ENCODE assay signal across 8 cellular contexts in the genomic region with DNA sequence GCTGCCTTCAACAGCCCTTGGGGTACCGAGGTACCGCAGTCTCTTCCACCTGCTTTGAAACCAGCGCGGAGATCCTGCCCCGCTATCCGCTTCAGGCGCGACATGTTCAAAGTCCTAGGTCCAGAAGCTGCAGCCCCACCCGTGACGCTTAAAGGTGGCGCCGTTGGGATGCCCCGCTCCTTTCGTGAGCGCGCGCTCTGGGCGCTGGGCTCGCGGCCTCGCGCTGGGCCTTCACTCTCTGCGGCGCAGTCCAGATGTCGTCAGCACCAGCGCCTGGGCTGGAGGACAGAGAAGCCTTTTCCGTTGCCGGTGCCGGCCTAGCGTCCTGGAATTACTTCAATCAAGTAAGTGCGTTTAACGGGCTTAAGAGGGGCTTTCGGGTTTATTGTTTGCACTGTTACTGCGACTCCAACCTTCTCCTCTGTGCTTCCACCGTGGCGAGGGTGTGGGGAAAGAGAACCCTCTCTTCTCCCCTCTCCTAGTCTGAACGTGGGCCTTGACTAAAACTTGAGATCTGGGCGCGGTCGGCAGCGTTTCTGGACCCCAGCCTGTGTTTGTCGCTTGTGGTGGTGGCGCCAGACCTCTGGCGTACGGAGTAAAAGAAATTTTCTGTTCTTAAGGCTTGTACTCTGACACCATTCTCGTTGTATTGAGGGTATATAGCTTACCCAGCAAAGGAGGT. TPM values are rescaled to one million over a fixed set of nuclear protein-coding genes. Genes with fewer than 3 reads are reported as not detected.
DNase-seq lines count a peak whose midpoint lies in the region; ATAC-seq and TF ChIP-seq lines count a peak whose summit lies in the region.

A gene (minus strand): TSS at position 143 of the 682 bp plus-strand sequence. CDS start 39 bp downstream, at position 104.

- peak within 1 kb of the TSS; percentile 70 for H2AK9ac ChIP-seq in IMR-90 (replicated peaks; ENCODE audit: low read depth, low read length, poor library complexity)

- peak within 1 kb of the TSS; percentile 86 for H2BK5ac ChIP-seq in IMR-90 (ENCODE audit: low read depth, low read length, poor library complexity, severe bottlenecking)

- H3K4me1 ChIP-seq in IMR-90 (ENCODE audit: control insufficient read depth, insufficient read depth, low read length) (peaks cover 1% of the 10 kb centered on the region), mononuclear cell (ENCODE audit: insufficient read depth, low read length) (peaks cover 42% of the 10 kb centered on the region)

- ATAC-seq in GM21528 (IDR thresholded peaks at IDR 0.05; ENCODE audit: low FRiP score, unreplicated experiment) (peak; percentile 88), IMR-90 (ENCODE audit: low read depth) (peak; percentile 99)

- peak within 1 kb of the TSS; percentile 98 for H3K4me2 ChIP-seq in IMR-90 (ENCODE audit: low read depth, low read length)

- TSS peak; percentile 68 for BruUV-seq in IMR-90 (replicated peaks; lab: Mats Ljungman, UMichigan)

- H2AFZ ChIP-seq in IMR-90 (replicated peaks; ENCODE audit: low read length, poor library complexity), result peak within 1 kb of the TSS; percentile 98

- CTCF ChIA-PET in IMR-90 (lab: Yijun Ruan, JAX), result no interaction called here

- peaks cover 15% of the 10 kb centered on the region for H4K20me1 ChIP-seq in IMR-90 (ENCODE audit: insufficient read depth, low read length)

- H3K23ac ChIP-seq in IMR-90 (ENCODE audit: low read depth, low read length), result peak within 1 kb of the TSS; percentile 93

- peak within 1 kb of the TSS; percentile 89 for H3K27ac ChIP-seq in IMR-90 (ENCODE audit: insufficient read depth, low read length)

- no peaks in the 10 kb centered on the region for H3K27me3 ChIP-seq in IMR-90 (ENCODE audit: control insufficient read depth, insufficient read depth, low read length)
- no peaks in the 10 kb centered on the region for H3K27me3 ChIP-seq in mononuclear cell (ENCODE audit: insufficient read depth, low read length)

- H3K36me3 ChIP-seq in IMR-90 (ENCODE audit: control insufficient read depth, insufficient read depth, low read length), result peaks cover 7% of the 10 kb centered on the region

- H3K56ac ChIP-seq in IMR-90 (ENCODE audit: extremely low read depth, insufficient read depth, low read length), result peak within 1 kb of the TSS; percentile 97

- DNase-seq in DMS 273 (lab: John Stamatoyannopoulos, UW; ENCODE audit: unreplicated experiment) (peak; percentile 99), IMR-90 (peak; percentile 94), OCI-M1 (lab: John Stamatoyannopoulos, UW) (peak; percentile 98), activated T-cell treated with anti-CD3 and anti-CD28 coated beads for 4 hours (peak; percentile 95), epithelial cell of esophagus (ENCODE audit: low read depth) (peak; percentile 98)
- DNase-seq in stimulated activated CD8-positive, alpha-beta memory T cell treated with anti-CD3 and anti-CD28 coated beads, Interleukin-4, amount 100 ng/mL, for 1 hour (ENCODE audit: low read depth in 2 of 2, low spot score in 1 of 2), result peak; percentile 92

- H3K4ac ChIP-seq in IMR-90 (ENCODE audit: low read depth, low read length), result peak within 1 kb of the TSS; percentile 97

- peak within 1 kb of the TSS; percentile 76 for H2BK120ac ChIP-seq in IMR-90 (ENCODE audit: low read depth, low read length)

- no peak within 1 kb of the TSS for H2BK20ac ChIP-seq in IMR-90 (ENCODE audit: low read depth, low read length)

- H4K5ac ChIP-seq in IMR-90 (ENCODE audit: low read depth, low read length), result peak within 1 kb of the TSS; percentile 90

- H4K91ac ChIP-seq in IMR-90 (ENCODE audit: insufficient read depth, low read depth, low read length), result peak within 1 kb of the TSS; percentile 91

- H3K9ac ChIP-seq in IMR-90 (ENCODE audit: low read depth, low read length), result peak within 1 kb of the TSS; percentile 97

- POLR2A ChIA-PET in IMR-90 (lab: Charles Lee; ENCODE audit: unreplicated experiment), result interaction anchor here (0.6 to 0.8 kb wide), 2 partner anchors 17 to 23 kb away, joined by 3 to 7 read pairs; no protein-coding TSS in a partner anchor

- peaks cover 5 to 31% of the 10 kb centered on the region in 2 experiments; a peak in 3 of 4 replicates for H3K79me1 ChIP-seq in IMR-90 (ENCODE audit: low read depth in 1 of 2, low read length in 2 of 2)

- H3K14ac ChIP-seq in IMR-90 (replicated peaks; ENCODE audit: low read depth, low read length), result peak within 1 kb of the TSS; percentile 100

- dilution Hi-C loops in IMR-90 (cut with HindIII; ENCODE audit: low sequenced_read_pairs, unreplicated experiment), result no loop called here

- H2AK5ac ChIP-seq in IMR-90 (ENCODE audit: low read depth, low read length), result peak within 1 kb of the TSS; percentile 86; the same call in 1 of the 2 replicates

- peak within 1 kb of the TSS; percentile 81 for H3K18ac ChIP-seq in IMR-90 (ENCODE audit: low read depth, low read length)

- in situ Hi-C loops in IMR-90 (cut with MboI; ENCODE audit: low sequenced_read_pairs), result no loop called here

- no peak for TF ChIP-seq RAD21 in IMR-90 (IDR thresholded peaks at IDR 0.05; ENCODE audit: low read length)

- intact Hi-C loops in IMR-90 (cut with micrococcal nuclease), result loop anchor here (2.0 kb wide), 1 partner anchor 13 kb away; no protein-coding TSS in a partner anchor

- H3K9me3 ChIP-seq in IMR-90 (ENCODE audit: control insufficient read depth, insufficient read depth, low read length), result no peaks in the 10 kb centered on the region
- no peaks in the 10 kb centered on the region for H3K9me3 ChIP-seq in mononuclear cell (ENCODE audit: low read depth, low read length)

- TF ChIP-seq CTCF in IMR-90 (conservative IDR thresholded peaks at IDR 0.05; ENCODE audit: low read depth, low read length) (no peak), epithelial cell of esophagus (IDR thresholded peaks at IDR 0.05; ENCODE audit: insufficient read depth, low read depth, low read length, missing control alignments) (no peak)

- WGBS in IMR-90 (ENCODE audit: extremely low coverage in 2 of 2, insufficient read length in 1 of 2), 2 experiments, result 0% methylated on average over 15 of the region's 46 CpGs; no CpG with 5 or more reads in 1 of the 2 experiments

- TF ChIP-seq POLR2A in IMR-90 (IDR thresholded peaks at IDR 0.05; ENCODE audit: low read depth, low read length), result peak; percentile 89

- H3K9me1 ChIP-seq in IMR-90 (ENCODE audit: insufficient read depth, low read length), result peaks cover 7% of the 10 kb centered on the region; the same call in 1 of the 2 replicates

- H4K8ac ChIP-seq in IMR-90 (ENCODE audit: low read depth in 2 of 2, low read length in 2 of 2), result peak within 1 kb of the TSS; percentile 80 to 99

- no peak within 1 kb of the TSS; the same call in 2 of the 3 replicates for H2BK15ac ChIP-seq in IMR-90 (ENCODE audit: low read depth, low read length)

- H3K4me3 ChIP-seq in IMR-90 (ENCODE audit: insufficient read depth, low read depth, low read length) (peak within 1 kb of the TSS; percentile 81), epithelial cell of esophagus (ENCODE audit: low read length) (peak within 1 kb of the TSS; percentile 99), mononuclear cell (ENCODE audit: low read length) (peak within 1 kb of the TSS; percentile 78)

TF ChIP-seq in IMR-90, 13 proteins besides CTCF, POLR2A, EP300 and RAD21:
- TF ChIP-seq MAZ (IDR thresholded peaks at IDR 0.05; ENCODE audit: borderline replicate concordance, low read depth, low read length) (peak; percentile 87), MXI1 (IDR thresholded peaks at IDR 0.05; ENCODE audit: borderline replicate concordance, low read depth, low read length) (peak; percentile 91), MAFK (IDR thresholded peaks at IDR 0.05; ENCODE audit: low read depth, low read length) (no peak)
- TF ChIP-seq, protein P1, sequence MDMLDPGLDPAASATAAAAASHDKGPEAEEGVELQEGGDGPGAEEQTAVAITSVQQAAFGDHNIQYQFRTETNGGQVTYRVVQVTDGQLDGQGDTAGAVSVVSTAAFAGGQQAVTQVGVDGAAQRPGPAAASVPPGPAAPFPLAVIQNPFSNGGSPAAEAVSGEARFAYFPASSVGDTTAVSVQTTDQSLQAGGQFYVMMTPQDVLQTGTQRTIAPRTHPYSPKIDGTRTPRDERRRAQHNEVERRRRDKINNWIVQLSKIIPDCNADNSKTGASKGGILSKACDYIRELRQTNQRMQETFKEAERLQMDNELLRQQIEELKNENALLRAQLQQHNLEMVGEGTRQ (IDR thresholded peaks at IDR 0.05; ENCODE audit: low read depth, low read length), result peak; percentile 24; the same call in 1 of the 2 replicates

RNA-seq across cellular contexts. Expression of the gene that starts here (rescaled TPM):
- total RNA-seq in IMR-90 (2012; rRNA removed) (17.4 and 28.1 TPM in 2 replicates), mononuclear cell (25.7 TPM)
- polyA plus RNA-seq in IMR-90 (2012; rRNA removed), result 8.5 and 11.1 TPM in 2 replicates
- polyA plus RNA-seq in IMR-90 (2012; cell fraction: cytosol; rRNA removed), result 1.5 and 3.0 TPM in 2 replicates
- polyA plus RNA-seq in IMR-90 (2012; cell fraction: nucleus; rRNA removed; ENCODE audit: low replicate concordance), result 1.0 and 5.1 TPM in 2 replicates

Comparison
In these comparisons a context has a peak if more than half of its experiments do, and no peak if none do; other contexts are left out.
1. Peak in every context shown above with its lines: DNase-seq, ATAC-seq, H3K4me3 ChIP-seq and H3K27ac ChIP-seq.